ENCODE assay signal across 8 cellular contexts in genomic region chr19:50331187-50332013, GRCh38. TPM values are rescaled to one million over a fixed set of nuclear protein-coding genes. Genes with fewer than 3 reads are reported as not detected.
A peak's percentile ranks its signal among the peaks of the same experiment; 100 is the strongest.
DNase-seq lines count a peak whose midpoint lies in the region; TF ChIP-seq lines count a peak whose summit lies in the region.

No MANE protein-coding gene starts in this region.

- TF ChIP-seq CTCF in PC-9 (conservative IDR thresholded peaks at IDR 0.05), result no peak
- TF ChIP-seq CTCF in hepatocyte (IDR thresholded peaks at IDR 0.05; ENCODE audit: poor library complexity), result no peak

- H3K9me2 ChIP-seq in PC-9 (ENCODE audit: insufficient read depth) (no peaks in the 10 kb centered on the region), hepatocyte (replicated peaks; ENCODE audit: insufficient read depth) (no peaks in the 10 kb centered on the region)

- H3K4me3 Mint-ChIP-seq in T-helper 2 cell treated with Interferon-gamma antibody and Interleukin-4, amounts not matched to agents 5 μg/mL and 100 μg/mL, for 36 hours, result peak overlapping the region; percentile 87

- H2AFZ ChIP-seq in PC-9 (no peak overlapping the region), hepatocyte (peak overlapping the region; percentile 36)

- H3K27me3 ChIP-seq in PC-9 (ENCODE audit: insufficient read depth, low read depth), result 0 out of 2 replicates have a peak, but pooled peaks cover 2% of the 10 kb centered on the region
- H3K27me3 ChIP-seq in hepatocyte, result peaks cover 23% of the 10 kb centered on the region

- H3K36me3 ChIP-seq in PC-9 (ENCODE audit: low read depth) (no peaks in the 10 kb centered on the region), hepatocyte (replicated peaks; ENCODE audit: insufficient read depth, low read depth) (no peaks in the 10 kb centered on the region)

- intact Hi-C loops in PC-9 (cut with micrococcal nuclease; ENCODE audit: unreplicated experiment), result loop anchor here (2.0 kb wide), 1 partner anchor 165 kb away; no protein-coding TSS in a partner anchor

- H3K4me2 ChIP-seq in PC-9 (peak overlapping the region; percentile 78), hepatocyte (peak overlapping the region; percentile 90)

- peaks cover 61% of the 10 kb centered on the region for H3K4me1 Mint-ChIP-seq in T-helper 2 cell treated with Interferon-gamma antibody and Interleukin-4, amounts not matched to agents 5 μg/mL and 100 μg/mL, for 36 hours (ENCODE audit: low read depth)

- H3K4me3 ChIP-seq in PC-9 (peak overlapping the region; percentile 55), hepatocyte (peak overlapping the region; percentile 35)

- no peaks in the 10 kb centered on the region for H3K9me3 Mint-ChIP-seq in T-helper 2 cell treated with Interferon-gamma antibody and Interleukin-4, amounts not matched to agents 5 μg/mL and 100 μg/mL, for 36 hours

- H4K20me1 ChIP-seq in PC-9 (ENCODE audit: insufficient read depth) (peaks cover 6% of the 10 kb centered on the region; the same call in 1 of the 2 replicates), hepatocyte (ENCODE audit: insufficient read depth, poor library complexity, severe bottlenecking) (no peaks in the 10 kb centered on the region)

- peaks cover 19% of the 10 kb centered on the region for H3F3A ChIP-seq in PC-9 (ENCODE audit: insufficient read depth, low read depth)

- POLR2A ChIA-PET in PC-9 (lab: Charles Lee; ENCODE audit: unreplicated experiment), result no interaction called here

- H3K27ac ChIP-seq in PC-9 (peak overlapping the region; percentile 85), hepatocyte (peak overlapping the region; percentile 93)

- CTCF ChIA-PET in PC-9 (lab: Charles Lee), result no interaction called here

- H3K79me2 ChIP-seq in PC-9 (ENCODE audit: low read depth) (peaks cover 4% of the 10 kb centered on the region; the same call in 1 of the 2 replicates), hepatocyte (no peaks in the 10 kb centered on the region)

- 18% methylated on average over 10 of the region's 10 CpGs for WGBS in hepatocyte (ENCODE audit: low lambda C conversion rate, missing lambda C conversion rate)

- no peaks in the 10 kb centered on the region for H3K9me3 ChIP-seq in PC-9 (ENCODE audit: insufficient read depth, low read depth)
- no peaks in the 10 kb centered on the region for H3K9me3 ChIP-seq in hepatocyte (ENCODE audit: low read depth)

- peak; percentile 29 for DNase-seq in T-helper 2 cell treated with Interferon-gamma antibody and Interleukin-4, amounts not matched to agents 5 μg/mL and 100 μg/mL, for 36 hours (ENCODE audit: low spot score)
- DNase-seq in T-helper 2 cell, result no peak
- no peak for DNase-seq in PC-9
- no peak for DNase-seq in hepatocyte (ENCODE audit: low spot score)
- peak; percentile 55 for DNase-seq in stimulated activated CD8-positive, alpha-beta memory T cell treated with anti-CD3 and anti-CD28 coated beads, Interleukin-4, amount 100 ng/mL, for 48 hours
- DNase-seq in NCI-H526 (lab: John Stamatoyannopoulos, UW), result no peak
- no peak for DNase-seq in medulla oblongata (ENCODE audit: extremely low spot score)
- no peak for DNase-seq in midbrain (lab: John Stamatoyannopoulos, UW)

- peaks cover 15% of the 10 kb centered on the region for H3K27me3 Mint-ChIP-seq in T-helper 2 cell treated with Interferon-gamma antibody and Interleukin-4, amounts not matched to agents 5 μg/mL and 100 μg/mL, for 36 hours (ENCODE audit: low read depth)

- H3K36me3 Mint-ChIP-seq in T-helper 2 cell treated with Interferon-gamma antibody and Interleukin-4, amounts not matched to agents 5 μg/mL and 100 μg/mL, for 36 hours (ENCODE audit: low read depth), result peaks cover 1% of the 10 kb centered on the region

- no TSS peak for BruUV-seq in PC-9 (replicated peaks; lab: Mats Ljungman, UMichigan)

- peaks cover 22% of the 10 kb centered on the region; the same call in 1 of the 2 replicates for H3K4me1 ChIP-seq in PC-9 (replicated peaks; ENCODE audit: insufficient read depth)
- H3K4me1 ChIP-seq in hepatocyte (ENCODE audit: insufficient read depth), result peaks cover 21% of the 10 kb centered on the region

- peak overlapping the region; percentile 97 for H3K27ac Mint-ChIP-seq in T-helper 2 cell treated with Interferon-gamma antibody and Interleukin-4, amounts not matched to agents 5 μg/mL and 100 μg/mL, for 36 hours

RNA-seq across cellular contexts. Expression of gene KCNC3, which starts 2.2 kb away (rescaled TPM):
- total RNA-seq in PC-9 (2021) (9.0 and 9.4 TPM in 2 replicates), hepatocyte (0.24 and 0.40 TPM in 2 replicates)
- polyA plus RNA-seq in hepatocyte, result 1.5 and 1.6 TPM in 2 replicates

RNA-seq across cellular contexts. Expression of gene NAPSA, which starts 34.0 kb away (rescaled TPM):
- total RNA-seq in PC-9 (2021), result 1.7 and 1.8 TPM in 2 replicates
- 7.3 and 12.4 TPM in 2 replicates for total RNA-seq in hepatocyte
- 2.7 and 12.1 TPM in 2 replicates for polyA plus RNA-seq in hepatocyte

RNA-seq across cellular contexts. Expression of gene NR1H2, which starts 44.9 kb away (rescaled TPM):
- total RNA-seq in PC-9 (2021) (77.5 and 81.7 TPM in 2 replicates), hepatocyte (41.4 and 53.2 TPM in 2 replicates)
- polyA plus RNA-seq in hepatocyte, result 55.9 and 62.9 TPM in 2 replicates

RNA-seq across cellular contexts. Expression of gene POLD1, which starts 52.7 kb away (rescaled TPM):
- 91.2 and 101 TPM in 2 replicates for total RNA-seq in PC-9 (2021)
- total RNA-seq in hepatocyte, result 13.6 and 18.2 TPM in 2 replicates
- 32.6 and 40.4 TPM in 2 replicates for polyA plus RNA-seq in hepatocyte

Comparison
In these comparisons a context has a peak if more than half of its experiments do, and no peak if none do; other contexts are left out.
1. DNase-seq: peak in T-helper 2 cell treated with Interferon-gamma antibody and Interleukin-4, amounts not matched to agents 5 μg/mL and 100 μg/mL, for 36 hours (single experiment) and stimulated activated CD8-positive, alpha-beta memory T cell treated with anti-CD3 and anti-CD28 coated beads, Interleukin-4, amount 100 ng/mL, for 48 hours (single experiment); none in T-helper 2 cell (0 of 5), PC-9 (0 of 2), hepatocyte (single experiment), NCI-H526 (0 of 2), medulla oblongata (single experiment) and midbrain (single experiment).